In genomic region chr10:6409982-6410694, GRCh38 we compare ENCODE assay signal across 7 cellular contexts.
DNase-seq lines count a peak whose midpoint lies in the region; ATAC-seq and TF ChIP-seq lines count a peak whose summit lies in the region.

No MANE protein-coding gene starts in this region.

- WGBS in spleen, 5 donors = 13 to 38% (median 29%) methylated on average over 2 of the region's 2 CpGs

- no peaks in the 10 kb centered on the region for H3K27me3 ChIP-seq in spleen (replicated peaks in 1 of 7)
- no peaks in the 10 kb centered on the region for H3K27me3 ChIP-seq in BE2C

- H3K4me1 ChIP-seq in spleen (peaks cover 0 to 43% (median 15%) of the 10 kb centered on the region in 6 donors), BE2C (no peaks in the 10 kb centered on the region)

- intact Hi-C loops in Right ventricle myocardium superior (cut with DNase I) = loop anchor here (10.0 kb wide), 1 partner anchor 265 kb away; no protein-coding TSS in a partner anchor
- intact Hi-C loops in spleen (cut with DNase I; ENCODE audit: low total_unique reads) = loop anchor here (10.0 kb wide), 1 partner anchor 395 kb away; no protein-coding TSS in a partner anchor

- TF ChIP-seq CTCF in spleen (IDR thresholded peaks at IDR 0.05 in 8 of 11, conservative IDR thresholded peaks at IDR 0.05 in 3 of 11) (no peak), BE2C (IDR thresholded peaks at IDR 0.05; ENCODE audit: low read depth, low read length) (no peak)

- H3K4me3 Mint-ChIP-seq in activated T-cell treated with anti-CD3 and anti-CD28 coated beads, Interleukin-2, amount 50 U/mL, for 72 hours = peak overlapping the region; percentile 4 to 82
- H3K4me3 Mint-ChIP-seq in stimulated activated naive B cell treated with anti-CD40 and anti-IgM and Interleukin-4, amounts not matched to agents 10 μg/mL and 1 μg/mL and 100 μg/mL, for 72 hours = no peak overlapping the region

- no peak for TF ChIP-seq POLR2A in spleen (IDR thresholded peaks at IDR 0.05)

- H3K9me3 ChIP-seq in spleen (no peaks in the 10 kb centered on the region), BE2C (no peaks in the 10 kb centered on the region)

- H3K27ac ChIP-seq in spleen = peak overlapping the region; percentile 28 to 82 (median 62)

- no peaks in the 10 kb centered on the region for H3K36me3 Mint-ChIP-seq in activated T-cell treated with anti-CD3 and anti-CD28 coated beads, Interleukin-2, amount 50 U/mL, for 72 hours (ENCODE audit: insufficient read depth in 2 of 2)
- no peaks in the 10 kb centered on the region for H3K36me3 Mint-ChIP-seq in stimulated activated naive B cell treated with anti-CD40 and anti-IgM and Interleukin-4, amounts not matched to agents 10 μg/mL and 1 μg/mL and 100 μg/mL, for 72 hours

- H3K4me3 ChIP-seq in spleen (peak overlapping the region in 1 of 8 donors; percentile 30), BE2C (ENCODE audit: low read depth, low read length) (no peak overlapping the region)

- no peaks in the 10 kb centered on the region for H3K9me3 Mint-ChIP-seq in activated T-cell treated with anti-CD3 and anti-CD28 coated beads, Interleukin-2, amount 50 U/mL, for 72 hours
- no peaks in the 10 kb centered on the region for H3K9me3 Mint-ChIP-seq in stimulated activated naive B cell treated with anti-CD40 and anti-IgM and Interleukin-4, amounts not matched to agents 10 μg/mL and 1 μg/mL and 100 μg/mL, for 72 hours

- H3K27ac Mint-ChIP-seq in activated T-cell treated with anti-CD3 and anti-CD28 coated beads, Interleukin-2, amount 50 U/mL, for 72 hours = peak overlapping the region; percentile 83
- H3K27ac Mint-ChIP-seq in stimulated activated naive B cell treated with anti-CD40 and anti-IgM and Interleukin-4, amounts not matched to agents 10 μg/mL and 1 μg/mL and 100 μg/mL, for 72 hours = no peak overlapping the region

- DNase-seq in LHCN-M2 (ENCODE audit: low read depth) (peak; percentile 87), Right ventricle myocardium superior (no peak), spleen (no peak), BE2C (no peak), NCI-H2171 treated with DMSO at 0.1 percent for 48 hours (lab: John Stamatoyannopoulos, UW) (no peak)
- DNase-seq in activated T-cell treated with anti-CD3 and anti-CD28 coated beads, Interleukin-2, amount 50 U/mL, for 72 hours = peak in 1 of 2 donors; percentile 48
- no peak for DNase-seq in stimulated activated naive B cell treated with anti-CD40 and anti-IgM and Interleukin-4, amounts not matched to agents 10 μg/mL and 1 μg/mL and 100 μg/mL, for 72 hours

- ATAC-seq in activated T-cell treated with anti-CD3 and anti-CD28 coated beads, Interleukin-2, amount 50 U/mL, for 72 hours (replicated peaks in 1 of 2) = peak; percentile 45 to 83
- peak; percentile 93 for ATAC-seq in Right ventricle myocardium superior (ENCODE audit: poor library complexity)
- ATAC-seq in stimulated activated naive B cell treated with anti-CD40 and anti-IgM and Interleukin-4, amounts not matched to agents 10 μg/mL and 1 μg/mL and 100 μg/mL, for 72 hours (replicated peaks) = no peak

- peaks cover 2% of the 10 kb centered on the region for H3K27me3 Mint-ChIP-seq in activated T-cell treated with anti-CD3 and anti-CD28 coated beads, Interleukin-2, amount 50 U/mL, for 72 hours (ENCODE audit: low read depth)
- H3K27me3 Mint-ChIP-seq in stimulated activated naive B cell treated with anti-CD40 and anti-IgM and Interleukin-4, amounts not matched to agents 10 μg/mL and 1 μg/mL and 100 μg/mL, for 72 hours = peaks cover 14 to 17% of the 10 kb centered on the region in 2 donors

- peaks cover 35% of the 10 kb centered on the region for H3K4me1 Mint-ChIP-seq in activated T-cell treated with anti-CD3 and anti-CD28 coated beads, Interleukin-2, amount 50 U/mL, for 72 hours (ENCODE audit: low read depth)
- peaks cover 4 to 6% of the 10 kb centered on the region in 2 donors for H3K4me1 Mint-ChIP-seq in stimulated activated naive B cell treated with anti-CD40 and anti-IgM and Interleukin-4, amounts not matched to agents 10 μg/mL and 1 μg/mL and 100 μg/mL, for 72 hours

- H3K36me3 ChIP-seq in spleen = no peaks in the 10 kb centered on the region
- no peaks in the 10 kb centered on the region for H3K36me3 ChIP-seq in BE2C

Comparison
In these comparisons a context has a peak if more than half of its experiments do, and no peak if none do; other contexts are left out.
1. ATAC-seq: peak in activated T-cell treated with anti-CD3 and anti-CD28 coated beads, Interleukin-2, amount 50 U/mL, for 72 hours (2 of 2) and Right ventricle myocardium superior (single experiment); none in stimulated activated naive B cell treated with anti-CD40 and anti-IgM and Interleukin-4, amounts not matched to agents 10 μg/mL and 1 μg/mL and 100 μg/mL, for 72 hours (0 of 2).
2. H3K4me3 Mint-ChIP-seq: peak in activated T-cell treated with anti-CD3 and anti-CD28 coated beads, Interleukin-2, amount 50 U/mL, for 72 hours (2 of 2); none in stimulated activated naive B cell treated with anti-CD40 and anti-IgM and Interleukin-4, amounts not matched to agents 10 μg/mL and 1 μg/mL and 100 μg/mL, for 72 hours (0 of 2).